9 cellular contexts compared by ENCODE assay signal in the genomic region with DNA sequence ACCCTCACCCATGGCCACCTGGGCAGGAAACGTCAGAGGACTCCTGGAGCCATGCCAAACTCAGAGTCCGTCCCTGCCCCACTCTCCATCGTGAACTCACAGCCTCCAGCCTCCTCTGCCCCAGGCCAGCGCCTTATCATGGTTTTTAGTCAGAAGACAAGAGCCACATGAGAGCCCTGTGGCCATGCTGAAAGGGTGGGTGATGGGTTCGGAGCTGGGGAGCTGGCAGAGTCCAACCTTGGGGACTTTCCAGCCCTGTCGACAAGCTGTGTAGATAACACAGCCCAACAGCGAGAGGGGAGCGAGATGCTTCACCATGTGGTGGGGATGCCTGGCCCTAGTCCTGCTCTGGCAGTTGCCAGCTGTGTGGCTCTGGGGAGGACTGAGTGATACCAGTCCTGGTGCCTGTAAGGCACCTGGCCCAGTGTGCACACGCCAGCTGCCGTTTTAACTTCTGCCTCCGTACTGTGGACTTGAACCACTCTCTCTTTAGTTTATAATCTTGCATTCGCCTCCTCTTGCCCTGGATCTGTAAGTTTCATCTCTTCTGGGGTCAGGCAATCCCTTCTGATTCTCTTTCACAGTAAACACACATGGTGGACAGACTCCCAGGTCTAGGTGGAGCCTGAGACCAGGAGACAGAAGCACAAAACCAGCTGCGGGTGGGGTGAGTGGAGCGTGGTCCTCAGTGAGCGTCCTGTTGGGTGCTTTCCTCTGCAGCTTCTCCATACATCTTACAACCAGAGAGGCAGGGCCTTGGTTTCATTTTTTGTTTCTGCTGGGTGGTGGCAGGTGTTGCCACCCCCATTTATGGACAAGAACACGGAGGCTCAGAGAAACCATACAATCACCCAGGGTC. TPM values are rescaled to one million over a fixed set of nuclear protein-coding genes. Genes with fewer than 3 reads are reported as not detected.
DNase-seq lines count a peak whose midpoint lies in the region; ATAC-seq and TF ChIP-seq lines count a peak whose summit lies in the region.
"Had no signal": no experiment of that assay in that cellular context is flagged by ENCODE, and none has a peak within 500 bp of the region (broad histone marks: within the 10 kb centered on the region; RNA-seq: fewer than 3 reads in every experiment).

No MANE protein-coding gene starts in this region.

- H3K9me3 ChIP-seq in uterus = no peaks in the 10 kb centered on the region

- H3K4me3 Mint-ChIP-seq in activated CD4-positive, alpha-beta T cell treated with anti-CD3 and anti-CD28 coated beads, Interleukin-2, amount 10 ng/mL, durations not matched to agents 24 days and 14 days = peak overlapping the region; percentile 59
- peak overlapping the region; percentile 36 to 52 for H3K4me3 Mint-ChIP-seq in stimulated activated naive B cell treated with anti-CD40 and anti-IgM and Interleukin-4, amounts not matched to agents 10 μg/mL and 1 μg/mL and 100 μg/mL, for 72 hours
- no peak overlapping the region for H3K4me3 Mint-ChIP-seq in GM23338

- peaks cover 25% of the 10 kb centered on the region for H3K36me3 Mint-ChIP-seq in activated CD4-positive, alpha-beta T cell treated with anti-CD3 and anti-CD28 coated beads, Interleukin-2, amount 10 ng/mL, durations not matched to agents 24 days and 14 days (ENCODE audit: low read depth)
- H3K36me3 Mint-ChIP-seq in stimulated activated naive B cell treated with anti-CD40 and anti-IgM and Interleukin-4, amounts not matched to agents 10 μg/mL and 1 μg/mL and 100 μg/mL, for 72 hours = peaks cover 20 to 25% of the 10 kb centered on the region in 2 donors
- 0 out of 3 replicates have a peak, but pooled peaks cover 3% of the 10 kb centered on the region for H3K36me3 Mint-ChIP-seq in GM23338 (ENCODE audit: low read depth)

- H3K4me1 Mint-ChIP-seq in activated CD4-positive, alpha-beta T cell treated with anti-CD3 and anti-CD28 coated beads, Interleukin-2, amount 10 ng/mL, durations not matched to agents 24 days and 14 days = peaks cover 33% of the 10 kb centered on the region
- peaks cover 21 to 38% of the 10 kb centered on the region in 2 donors for H3K4me1 Mint-ChIP-seq in stimulated activated naive B cell treated with anti-CD40 and anti-IgM and Interleukin-4, amounts not matched to agents 10 μg/mL and 1 μg/mL and 100 μg/mL, for 72 hours
- peaks cover 10% of the 10 kb centered on the region for H3K4me1 Mint-ChIP-seq in GM23338

- no peaks in the 10 kb centered on the region for H3K79me2 ChIP-seq in GM23338 (replicated peaks; ENCODE audit: insufficient read depth)

- H3K27me3 ChIP-seq in GM23338 (ENCODE audit: insufficient read depth) (no peaks in the 10 kb centered on the region), uterus (no peaks in the 10 kb centered on the region)

- H3K36me3 ChIP-seq in GM23338 (ENCODE audit: insufficient read depth) (no peaks in the 10 kb centered on the region), uterus (no peaks in the 10 kb centered on the region)

- H3K27me3 Mint-ChIP-seq in activated CD4-positive, alpha-beta T cell treated with anti-CD3 and anti-CD28 coated beads, Interleukin-2, amount 10 ng/mL, durations not matched to agents 24 days and 14 days = peaks cover 9% of the 10 kb centered on the region
- no peaks in the 10 kb centered on the region for H3K27me3 Mint-ChIP-seq in stimulated activated naive B cell treated with anti-CD40 and anti-IgM and Interleukin-4, amounts not matched to agents 10 μg/mL and 1 μg/mL and 100 μg/mL, for 72 hours
- H3K27me3 Mint-ChIP-seq in GM23338 (ENCODE audit: insufficient read depth, low read depth, poor library complexity) = peaks cover 10% of the 10 kb centered on the region

- H3K27ac Mint-ChIP-seq in activated CD4-positive, alpha-beta T cell treated with anti-CD3 and anti-CD28 coated beads, Interleukin-2, amount 10 ng/mL, durations not matched to agents 24 days and 14 days = peak overlapping the region; percentile 86
- H3K27ac Mint-ChIP-seq in stimulated activated naive B cell treated with anti-CD40 and anti-IgM and Interleukin-4, amounts not matched to agents 10 μg/mL and 1 μg/mL and 100 μg/mL, for 72 hours = peak overlapping the region; percentile 94
- H3K27ac Mint-ChIP-seq in GM23338 = no peak overlapping the region

- no peaks in the 10 kb centered on the region for H3F3A ChIP-seq in GM23338 (replicated peaks; ENCODE audit: low read depth)

- no peak for TF ChIP-seq POLR2A in uterus (IDR thresholded peaks at IDR 0.05)

- peaks cover 12% of the 10 kb centered on the region for H3K9me3 Mint-ChIP-seq in activated CD4-positive, alpha-beta T cell treated with anti-CD3 and anti-CD28 coated beads, Interleukin-2, amount 10 ng/mL, durations not matched to agents 24 days and 14 days
- H3K9me3 Mint-ChIP-seq in stimulated activated naive B cell treated with anti-CD40 and anti-IgM and Interleukin-4, amounts not matched to agents 10 μg/mL and 1 μg/mL and 100 μg/mL, for 72 hours = peaks cover 0 to 7% of the 10 kb centered on the region in 2 donors
- H3K9me3 Mint-ChIP-seq in GM23338 = peaks cover 9% of the 10 kb centered on the region

- peak; percentile 78 for DNase-seq in activated CD4-positive, alpha-beta T cell treated with anti-CD3 and anti-CD28 coated beads, Interleukin-2, amount 10 ng/mL, durations not matched to agents 24 days and 14 days
- DNase-seq in activated CD4-positive, alpha-beta T cell treated with anti-CD3 and anti-CD28 coated beads for 4 hours = no peak
- peak; percentile 28 to 50 for DNase-seq in activated CD8-positive, alpha-beta memory T cell treated with anti-CD3 and anti-CD28 coated beads for 4 hours (ENCODE audit: low read depth in 2 of 2)
- peak; percentile 47 for DNase-seq in stimulated activated naive B cell treated with anti-CD40 and anti-IgM and Interleukin-4, amounts not matched to agents 10 μg/mL and 1 μg/mL and 100 μg/mL, for 72 hours
- DNase-seq in GM23338 (ENCODE audit: low spot score) (no peak), uterus (no peak), NCI-H2196 (lab: John Stamatoyannopoulos, UW; ENCODE audit: unreplicated experiment) (no peak)
- DNase-seq: IMR-90 had no signal

- peak; percentile 59 for ATAC-seq in HG02840 (IDR thresholded peaks at IDR 0.05; ENCODE audit: low FRiP score, unreplicated experiment)
- ATAC-seq in stimulated activated naive B cell treated with anti-CD40 and anti-IgM and Interleukin-4, amounts not matched to agents 10 μg/mL and 1 μg/mL and 100 μg/mL, for 72 hours (replicated peaks) = peak; percentile 76 to 87
- no peak for ATAC-seq in GM23338

- 0 out of 2 replicates have a peak, but pooled peaks cover 5% of the 10 kb centered on the region for H3K9me2 ChIP-seq in GM23338 (ENCODE audit: insufficient read depth)

- no peaks in the 10 kb centered on the region for H4K20me1 ChIP-seq in GM23338 (replicated peaks; ENCODE audit: insufficient read depth)

- TF ChIP-seq CTCF in GM23338 (conservative IDR thresholded peaks at IDR 0.05; ENCODE audit: low read depth in 2 of 2) = no peak
- no peak for TF ChIP-seq CTCF in uterus (IDR thresholded peaks at IDR 0.05)

- H3K27ac ChIP-seq in GM23338 (ENCODE audit: low read depth) (no peak overlapping the region), uterus (peak overlapping the region in 1 of 2 donors; percentile 23)

- H2AFZ ChIP-seq in GM23338 = no peak overlapping the region

- no peak overlapping the region for H3K4me2 ChIP-seq in GM23338

- intact Hi-C loops in activated CD4-positive, alpha-beta T cell treated with anti-CD3 and anti-CD28 coated beads, Interleukin-2, amount 10 ng/mL, durations not matched to agents 24 days and 14 days (cut with micrococcal nuclease) = no loop called here
- intact Hi-C loops in uterus (cut with DNase I; ENCODE audit: low total_unique reads) = no loop called here

- H3K4me1 ChIP-seq in GM23338 (ENCODE audit: insufficient read depth) = peaks cover 8% of the 10 kb centered on the region
- H3K4me1 ChIP-seq in uterus = no peaks in the 10 kb centered on the region

- H3K4me3 ChIP-seq in GM23338 = no peak overlapping the region
- no peak overlapping the region for H3K4me3 ChIP-seq in uterus

RNA-seq across cellular contexts. Expression of a gene that starts 55.3 kb away (rescaled TPM):
- total RNA-seq in activated CD4-positive, alpha-beta T cell treated with anti-CD3 and anti-CD28 coated beads, Interleukin-2, amount 10 ng/mL, durations not matched to agents 24 days and 14 days = 21.5 and 21.6 TPM in 2 replicates
- total RNA-seq in GM23338 (2014; rRNA removed; shearing (Covaris generic)) = 0.78 and 0.97 TPM in 2 replicates
- 0.63 and 1.5 TPM in 2 replicates for polyA plus RNA-seq in GM23338 (2016; fragmentation: Nextera tagmentation; extraction: Ambion mirVana)
- total RNA-seq in uterus = 10 to 100 TPM in 2 of 4 donors, 1 to 10 TPM in 2; 6.2 to 29.8 (median 12.2) TPM

Comparison
In these comparisons a context has a peak if more than half of its experiments do, and no peak if none do; other contexts are left out.
1. DNase-seq: peak in activated CD4-positive, alpha-beta T cell treated with anti-CD3 and anti-CD28 coated beads, Interleukin-2, amount 10 ng/mL, durations not matched to agents 24 days and 14 days (single experiment), activated CD8-positive, alpha-beta memory T cell treated with anti-CD3 and anti-CD28 coated beads for 4 hours (2 of 2) and stimulated activated naive B cell treated with anti-CD40 and anti-IgM and Interleukin-4, amounts not matched to agents 10 μg/mL and 1 μg/mL and 100 μg/mL, for 72 hours (single experiment); none in activated CD4-positive, alpha-beta T cell treated with anti-CD3 and anti-CD28 coated beads for 4 hours (0 of 2), GM23338 (single experiment), uterus (0 of 2) and NCI-H2196 (single experiment).